28 cellular contexts compared by ENCODE assay signal in the genomic region with DNA sequence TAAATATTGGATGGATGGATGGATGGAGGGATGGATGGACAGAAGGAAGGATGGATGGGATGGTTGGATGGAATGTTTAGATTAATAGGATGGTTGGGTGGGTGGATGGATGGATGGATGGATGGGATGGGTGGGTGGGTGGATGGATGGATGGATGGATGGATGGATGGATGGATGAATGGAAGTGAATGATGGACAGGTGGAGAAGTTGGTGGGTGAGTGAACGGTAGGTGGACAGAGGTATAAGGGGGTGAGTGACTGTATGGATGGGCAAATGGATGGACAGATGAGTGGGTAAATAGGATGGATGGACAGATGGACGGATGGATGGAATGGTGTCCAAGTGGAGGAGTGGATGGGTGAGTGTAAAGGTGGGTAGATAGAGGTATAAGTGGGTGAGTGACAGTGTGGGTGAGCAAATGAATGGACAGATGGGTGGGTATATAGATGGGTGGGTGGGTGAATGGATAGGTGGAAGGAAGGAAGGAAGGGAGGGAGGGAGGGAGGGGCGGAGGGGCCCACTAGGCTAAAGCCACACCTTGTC. TPM values are rescaled to one million over a fixed set of nuclear protein-coding genes. Genes with fewer than 3 reads are reported as not detected.
"Had no signal": no experiment of that assay in that cellular context is flagged by ENCODE, and none has a peak within 500 bp of the region (broad histone marks: within the 10 kb centered on the region; RNA-seq: fewer than 3 reads in every experiment).

No MANE protein-coding gene starts in this region.

- H3K36me3 Mint-ChIP-seq: natural killer cell had no signal

- H3K4me1 Mint-ChIP-seq: neural progenitor cell; stimulated activated effector memory CD8-positive, alpha-beta T cell treated with anti-CD3 and anti-CD28 coated beads, Interleukin-12 subunit alpha, Interleukin-12 subunit beta, amount 100 ng/mL, for 72 hours; stimulated activated naive CD8-positive, alpha-beta T cell treated with anti-CD3 and anti-CD28 coated beads, Interleukin-15, amount 100 ng/mL, for 72 hours had no signal

- H3K36me3 ChIP-seq: ovary, right lobe of liver, sigmoid colon, suprapubic skin, tibial artery, transverse colon, upper lobe of right lung, vagina had no signal

- H3K4me2 ChIP-seq: neural progenitor cell had no signal

- H2AFZ ChIP-seq: neural progenitor cell, parathyroid adenoma had no signal

- DNase-seq: natural killer cell; occipital lobe; ovary; psoas muscle; right cardiac atrium; right lobe of liver; sigmoid colon; small intestine; stimulated activated CD4-positive, alpha-beta T cell treated with anti-CD3 and anti-CD28 coated beads, Interleukin-15, amount 100 ng/mL, for 24 hours; stimulated activated CD4-positive, alpha-beta T cell treated with anti-CD3 and anti-CD28 coated beads, Interleukin-2, amount 100 ng/mL, for 24 hours; stimulated activated CD4-positive, alpha-beta T cell treated with anti-CD3 and anti-CD28 coated beads, Interleukin-2, amount 100 ng/mL, for 48 hours; stimulated activated CD4-positive, alpha-beta T cell treated with anti-CD3 and anti-CD28 coated beads, Interleukin-4, amount 100 ng/mL, for 24 hours; stimulated activated naive CD4-positive, alpha-beta T cell; stimulated activated naive CD8-positive, alpha-beta T cell treated with anti-CD3 and anti-CD28 coated beads, Interleukin-15, amount 100 ng/mL, for 72 hours; stimulated activated naive CD8-positive, alpha-beta T cell treated with anti-CD3 and anti-CD28 coated beads, Interleukin-15, Interleukin-2, amounts not matched to agents 100 U/mL and 50 U/mL, for 24 hours; substantia nigra; testis; tibial artery; transverse colon; upper lobe of right lung had no signal

- H3K27me3 ChIP-seq: neural progenitor cell, ovary, right lobe of liver, sigmoid colon, suprapubic skin, testis, tibial artery, transverse colon, upper lobe of right lung, vagina had no signal

- H3K27ac ChIP-seq: neural progenitor cell, ovary, parathyroid adenoma, psoas muscle, right lobe of liver, sigmoid colon, suprapubic skin, testis, tibial artery, transverse colon, upper lobe of right lung, vagina had no signal

- H3K9me3 ChIP-seq: ovary, psoas muscle, right lobe of liver, sigmoid colon, suprapubic skin, testis, tibial artery, transverse colon, upper lobe of right lung, vagina had no signal

- H3K79me2 ChIP-seq: parathyroid adenoma had no signal

- H3K4me1 ChIP-seq: neural progenitor cell, parathyroid adenoma, psoas muscle, right lobe of liver, sigmoid colon, suprapubic skin, testis, tibial artery, transverse colon, upper lobe of right lung, vagina had no signal

- ATAC-seq: psoas muscle; right cardiac atrium; right lobe of liver; stimulated activated effector memory CD8-positive, alpha-beta T cell treated with anti-CD3 and anti-CD28 coated beads, Interleukin-12 subunit alpha, Interleukin-12 subunit beta, amount 100 ng/mL, for 72 hours; stimulated activated naive CD8-positive, alpha-beta T cell treated with anti-CD3 and anti-CD28 coated beads, Interleukin-15, amount 100 ng/mL, for 72 hours; stimulated activated naive CD8-positive, alpha-beta T cell treated with anti-CD3 and anti-CD28 coated beads, Interleukin-15, Interleukin-2, amounts not matched to agents 100 U/mL and 50 U/mL, for 24 hours; upper lobe of right lung had no signal

- H3K9me3 Mint-ChIP-seq: natural killer cell; nephron; neural progenitor cell; stimulated activated effector memory CD8-positive, alpha-beta T cell treated with anti-CD3 and anti-CD28 coated beads, Interleukin-12 subunit alpha, Interleukin-12 subunit beta, amount 100 ng/mL, for 72 hours; type B pancreatic cell had no signal

- H3K4me3 Mint-ChIP-seq: natural killer cell; nephron; neural progenitor cell; stimulated activated effector memory CD8-positive, alpha-beta T cell treated with anti-CD3 and anti-CD28 coated beads, Interleukin-12 subunit alpha, Interleukin-12 subunit beta, amount 100 ng/mL, for 72 hours; stimulated activated naive CD8-positive, alpha-beta T cell treated with anti-CD3 and anti-CD28 coated beads, Interleukin-15, amount 100 ng/mL, for 72 hours; type B pancreatic cell had no signal

- H3K4me3 ChIP-seq: neural progenitor cell, ovary, psoas muscle, right lobe of liver, sigmoid colon, suprapubic skin, testis, tibial artery, transverse colon, upper lobe of right lung, vagina had no signal

- H3K27me3 Mint-ChIP-seq: progenitor cell of endocrine pancreas; stimulated activated naive CD8-positive, alpha-beta T cell treated with anti-CD3 and anti-CD28 coated beads, Interleukin-15, amount 100 ng/mL, for 72 hours; type B pancreatic cell had no signal

- H3K27ac Mint-ChIP-seq: nephron; neural progenitor cell; progenitor cell of endocrine pancreas; stimulated activated effector memory CD8-positive, alpha-beta T cell treated with anti-CD3 and anti-CD28 coated beads, Interleukin-12 subunit alpha, Interleukin-12 subunit beta, amount 100 ng/mL, for 72 hours; stimulated activated naive CD8-positive, alpha-beta T cell treated with anti-CD3 and anti-CD28 coated beads, Interleukin-15, amount 100 ng/mL, for 72 hours; type B pancreatic cell had no signal

- H3K9ac ChIP-seq: neural progenitor cell, parathyroid adenoma had no signal

RNA-seq across cellular contexts. Expression of gene HRK, which starts 41.9 kb away (rescaled TPM):
- total RNA-seq: right cardiac atrium, right lobe of liver, suprapubic skin, upper lobe of right lung, vagina had no signal
- polyA plus RNA-seq: right cardiac atrium had no signal
